Comparison of ENCODE assay signal across 16 cellular contexts in the genomic region with DNA sequence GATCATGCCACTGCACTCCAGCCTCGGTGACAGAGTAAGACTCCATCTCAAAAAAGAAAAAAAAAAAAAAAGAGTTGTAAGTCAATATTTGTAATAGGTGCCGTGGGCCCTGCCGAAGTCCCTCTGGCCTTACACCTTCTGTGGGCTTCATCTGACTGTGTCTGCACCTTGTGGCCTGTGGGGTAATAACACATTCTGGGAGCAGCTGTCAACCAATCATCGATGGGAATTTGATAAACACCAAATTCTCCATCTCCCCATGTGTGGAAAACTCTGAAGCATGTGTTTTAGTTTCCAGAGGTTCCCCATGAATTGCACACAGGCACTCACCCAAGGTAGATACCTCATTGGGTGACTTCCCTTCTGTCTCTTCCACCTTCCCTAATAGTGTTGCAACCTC. TPM values are rescaled to one million over a fixed set of nuclear protein-coding genes. Genes with fewer than 3 reads are reported as not detected.
DNase-seq lines count a peak whose midpoint lies in the region; ATAC-seq and TF ChIP-seq lines count a peak whose summit lies in the region.
"Had no signal": no experiment of that assay in that cellular context is flagged by ENCODE, and none has a peak within 500 bp of the region (broad histone marks: within the 10 kb centered on the region; RNA-seq: fewer than 3 reads in every experiment).

No MANE protein-coding gene starts in this region.

- no peaks in the 10 kb centered on the region for H3K4me1 Mint-ChIP-seq in activated CD8-positive, alpha-beta T cell treated with anti-CD3 and anti-CD28 coated beads, Interleukin-2, amount 10 ng/mL, durations not matched to agents 7 days and 5 days (ENCODE audit: low read depth)
- H3K4me1 Mint-ChIP-seq: nephron progenitor cell had no signal

- peaks cover 72% of the 10 kb centered on the region for H3K36me3 Mint-ChIP-seq in activated CD8-positive, alpha-beta T cell treated with anti-CD3 and anti-CD28 coated beads, Interleukin-2, amount 10 ng/mL, durations not matched to agents 7 days and 5 days (ENCODE audit: low read depth)

- peak; percentile 37 for ATAC-seq in activated CD8-positive, alpha-beta T cell treated with anti-CD3 and anti-CD28 coated beads, Interleukin-2, amount 10 ng/mL, durations not matched to agents 7 days and 5 days
- ATAC-seq in HG03521 (IDR thresholded peaks at IDR 0.05; ENCODE audit: unreplicated experiment) = no peak

- no peak overlapping the region for H3K27ac ChIP-seq in sigmoid colon

- H3K4me3 ChIP-seq in sigmoid colon = no peak overlapping the region

- CTCF ChIA-PET in activated CD8-positive, alpha-beta T cell treated with anti-CD3 and anti-CD28 coated beads, Interleukin-2, amount 10 ng/mL, durations not matched to agents 7 days and 5 days (lab: Charles Lee) = interaction anchor here (0.9 kb wide), 1 partner anchor 9 kb away, joined by 3 read pairs; no protein-coding TSS in a partner anchor

- H3K27me3 ChIP-seq in sigmoid colon = no peaks in the 10 kb centered on the region

- POLR2A ChIA-PET in activated CD8-positive, alpha-beta T cell treated with anti-CD3 and anti-CD28 coated beads, Interleukin-2, amount 10 ng/mL, durations not matched to agents 7 days and 5 days (lab: Charles Lee) = interaction anchor here (1.0 kb wide), 1 partner anchor 15 kb away, joined by 3 read pairs; no protein-coding TSS in a partner anchor

- no peak for TF ChIP-seq CTCF in sigmoid colon (IDR thresholded peaks at IDR 0.05)

- H3K36me3 ChIP-seq in sigmoid colon = peaks cover 15 to 33% (median 23%) of the 10 kb centered on the region in 4 donors

- no peaks in the 10 kb centered on the region for H3K27me3 Mint-ChIP-seq in activated CD8-positive, alpha-beta T cell treated with anti-CD3 and anti-CD28 coated beads, Interleukin-2, amount 10 ng/mL, durations not matched to agents 7 days and 5 days (ENCODE audit: low read depth)

- no peak overlapping the region for H3K27ac Mint-ChIP-seq in activated CD8-positive, alpha-beta T cell treated with anti-CD3 and anti-CD28 coated beads, Interleukin-2, amount 10 ng/mL, durations not matched to agents 7 days and 5 days
- H3K27ac Mint-ChIP-seq: nephron progenitor cell had no signal

- peaks cover 13% of the 10 kb centered on the region for H3K9me3 Mint-ChIP-seq in activated CD8-positive, alpha-beta T cell treated with anti-CD3 and anti-CD28 coated beads, Interleukin-2, amount 10 ng/mL, durations not matched to agents 7 days and 5 days (ENCODE audit: insufficient read depth)

- no peak for TF ChIP-seq EP300 in sigmoid colon (IDR thresholded peaks at IDR 0.05)

- intact Hi-C loops in sigmoid colon (cut with DNase I) = no loop called here

- no peak overlapping the region for H3K4me3 Mint-ChIP-seq in activated CD8-positive, alpha-beta T cell treated with anti-CD3 and anti-CD28 coated beads, Interleukin-2, amount 10 ng/mL, durations not matched to agents 7 days and 5 days
- H3K4me3 Mint-ChIP-seq: nephron progenitor cell had no signal

- peak; percentile 30 for DNase-seq in NCI-H82 (lab: John Stamatoyannopoulos, UW)
- no peak for DNase-seq in NCI-H82 treated with DMSO at 0.1 percent for 48 hours (lab: John Stamatoyannopoulos, UW; ENCODE audit: unreplicated experiment)
- peak; percentile 64 for DNase-seq in NAMALWA (ENCODE audit: low spot score)
- DNase-seq in activated CD8-positive, alpha-beta T cell treated with anti-CD3 and anti-CD28 coated beads, Interleukin-2, amount 10 ng/mL, durations not matched to agents 7 days and 5 days = no peak
- DNase-seq in sigmoid colon = peak; percentile 48
- DNase-seq in cortex of kidney (lab: John Stamatoyannopoulos, UW) = no peak
- DNase-seq in hypothalamus (lab: John Stamatoyannopoulos, UW) = no peak
- DNase-seq: activated CD4-positive, CD25-positive, alpha-beta regulatory T cell; central memory CD4-positive, alpha-beta T cell; effector CD4-positive, alpha-beta T cell; NCI-H1417; NCI-H2171 treated with DMSO at 0.1 percent for 48 hours; NCI-H774; nephron progenitor cell; trophoblast cell had no signal

- no peaks in the 10 kb centered on the region for H3K4me1 ChIP-seq in sigmoid colon

- WGBS in sigmoid colon, 2 donors = 84 to 91% methylated on average over 4 of the region's 4 CpGs

- H3K9me3 ChIP-seq in sigmoid colon = peaks cover 0 to 15% (median 12%) of the 10 kb centered on the region in 4 donors

- no peak for TF ChIP-seq POLR2A in sigmoid colon (IDR thresholded peaks at IDR 0.05)

RNA-seq across cellular contexts. Expression of gene ZNF394, which starts 10.8 kb away (rescaled TPM):
- total RNA-seq in activated CD8-positive, alpha-beta T cell treated with anti-CD3 and anti-CD28 coated beads, Interleukin-2, amount 10 ng/mL, durations not matched to agents 7 days and 5 days = 10 to 100 TPM; 48.3 to 58.1 TPM
- total RNA-seq in sigmoid colon = 10 to 100 TPM; 29.4 to 38.8 (median 34.6) TPM
- polyA plus RNA-seq in sigmoid colon = 10 to 100 TPM; 19.2 to 25.5 (median 19.2) TPM

RNA-seq across cellular contexts. Expression of gene ZKSCAN5, which starts 15.2 kb away (rescaled TPM):
- total RNA-seq in activated CD8-positive, alpha-beta T cell treated with anti-CD3 and anti-CD28 coated beads, Interleukin-2, amount 10 ng/mL, durations not matched to agents 7 days and 5 days = 10 to 100 TPM; 13.9 TPM
- total RNA-seq in sigmoid colon = 10 to 100 TPM in 1 of 4 donors, 1 to 10 TPM in 3; 7.7 to 12.5 (median 8.4) TPM
- polyA plus RNA-seq in sigmoid colon = 1 to 10 TPM; 3.0 to 4.9 (median 3.0) TPM

RNA-seq across cellular contexts. Expression of gene ZNF789, which starts 16.5 kb away (rescaled TPM):
- total RNA-seq in activated CD8-positive, alpha-beta T cell treated with anti-CD3 and anti-CD28 coated beads, Interleukin-2, amount 10 ng/mL, durations not matched to agents 7 days and 5 days = 10 to 100 TPM; 21.5 to 24.2 TPM
- 10 to 100 TPM in 1 of 4 donors, 1 to 10 TPM in 3; 4.3 to 10.5 (median 7.0) TPM for total RNA-seq in sigmoid colon
- 10 to 100 TPM in 1 of 3 donors, 1 to 10 TPM in 2; 3.7 to 17.4 (median 6.0) TPM for polyA plus RNA-seq in sigmoid colon

RNA-seq across cellular contexts. Expression of gene ATP5MF, which starts 23.3 kb away (rescaled TPM):
- 100 to 1,000 TPM; 437 to 479 TPM for total RNA-seq in activated CD8-positive, alpha-beta T cell treated with anti-CD3 and anti-CD28 coated beads, Interleukin-2, amount 10 ng/mL, durations not matched to agents 7 days and 5 days
- 1,000 to 10,000 TPM in 1 of 4 donors, 100 to 1,000 TPM in 3; 550 to 1,502 (median 722) TPM for total RNA-seq in sigmoid colon
- polyA plus RNA-seq in sigmoid colon = 1,000 to 10,000 TPM; 1,517 to 2,013 (median 1,625) TPM

RNA-seq across cellular contexts. Expression of gene CPSF4, which starts 50.5 kb away (rescaled TPM):
- 10 to 100 TPM; 64.0 to 65.8 TPM for total RNA-seq in activated CD8-positive, alpha-beta T cell treated with anti-CD3 and anti-CD28 coated beads, Interleukin-2, amount 10 ng/mL, durations not matched to agents 7 days and 5 days
- total RNA-seq in sigmoid colon = 10 to 100 TPM; 26.8 to 32.3 (median 30.3) TPM
- 10 to 100 TPM; 12.7 to 28.0 (median 19.8) TPM for polyA plus RNA-seq in sigmoid colon

Comparison
In these comparisons a context has a peak if more than half of its experiments do, and no peak if none do; other contexts are left out.
1. DNase-seq: peak in NCI-H82 (single experiment), NAMALWA (single experiment) and sigmoid colon (single experiment); none in NCI-H82 treated with DMSO at 0.1 percent for 48 hours (single experiment), activated CD8-positive, alpha-beta T cell treated with anti-CD3 and anti-CD28 coated beads, Interleukin-2, amount 10 ng/mL, durations not matched to agents 7 days and 5 days (single experiment), cortex of kidney (single experiment) and hypothalamus (0 of 51).